ENCODE assay signal across 1 cellular context in the genomic region with DNA sequence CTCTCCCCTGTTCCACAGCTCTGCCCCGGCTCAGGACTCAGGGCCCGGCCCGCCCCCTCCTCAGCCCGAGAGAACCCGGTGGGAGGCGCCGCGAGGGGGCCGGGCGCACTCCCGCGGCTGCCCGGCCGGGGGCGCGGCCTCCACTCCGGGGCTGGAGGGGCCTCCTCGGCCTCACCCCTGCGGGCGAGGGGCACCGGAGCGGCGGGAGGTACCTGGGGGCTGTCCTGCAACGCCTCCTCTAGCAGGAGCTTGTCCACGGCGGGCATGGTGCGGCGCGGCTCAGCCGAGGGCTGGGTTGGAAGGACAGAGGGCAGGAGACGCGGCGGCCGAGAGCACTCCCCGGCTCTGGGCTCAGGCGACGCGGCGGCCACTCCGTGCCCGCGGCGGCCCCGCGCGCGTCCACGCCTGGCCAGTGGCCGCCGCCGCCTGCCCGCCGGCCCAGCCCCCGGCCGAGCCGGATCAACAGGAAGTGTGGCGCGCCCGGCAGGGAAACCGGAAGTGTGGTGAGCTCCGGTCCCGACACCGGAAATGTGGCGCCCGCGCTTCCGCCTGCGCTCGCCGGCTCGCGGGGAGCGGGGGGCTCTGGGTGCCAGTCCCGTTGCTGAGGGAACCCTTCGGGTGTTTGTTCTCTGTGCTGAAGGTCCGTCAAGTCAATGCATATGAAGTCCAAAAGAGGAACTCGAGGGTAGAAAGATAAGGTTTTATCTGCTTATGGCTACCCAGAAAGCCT.
A peak's percentile ranks its signal among the peaks of the same experiment; 100 is the strongest.
TF ChIP-seq lines count a peak whose summit lies in the region.

A gene with protein sequence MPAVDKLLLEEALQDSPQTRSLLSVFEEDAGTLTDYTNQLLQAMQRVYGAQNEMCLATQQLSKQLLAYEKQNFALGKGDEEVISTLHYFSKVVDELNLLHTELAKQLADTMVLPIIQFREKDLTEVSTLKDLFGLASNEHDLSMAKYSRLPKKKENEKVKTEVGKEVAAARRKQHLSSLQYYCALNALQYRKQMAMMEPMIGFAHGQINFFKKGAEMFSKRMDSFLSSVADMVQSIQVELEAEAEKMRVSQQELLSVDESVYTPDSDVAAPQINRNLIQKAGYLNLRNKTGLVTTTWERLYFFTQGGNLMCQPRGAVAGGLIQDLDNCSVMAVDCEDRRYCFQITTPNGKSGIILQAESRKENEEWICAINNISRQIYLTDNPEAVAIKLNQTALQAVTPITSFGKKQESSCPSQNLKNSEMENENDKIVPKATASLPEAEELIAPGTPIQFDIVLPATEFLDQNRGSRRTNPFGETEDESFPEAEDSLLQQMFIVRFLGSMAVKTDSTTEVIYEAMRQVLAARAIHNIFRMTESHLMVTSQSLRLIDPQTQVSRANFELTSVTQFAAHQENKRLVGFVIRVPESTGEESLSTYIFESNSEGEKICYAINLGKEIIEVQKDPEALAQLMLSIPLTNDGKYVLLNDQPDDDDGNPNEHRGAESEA (minus strand): TSS at position 428 of the 730 bp plus-strand sequence. CDS start 162 bp downstream, at position 266.

TF ChIP-seq in WTC11, 78 proteins besides CTCF, POLR2A, EP300 and RAD21 (continued from another document):
- TF ChIP-seq, protein P1, sequence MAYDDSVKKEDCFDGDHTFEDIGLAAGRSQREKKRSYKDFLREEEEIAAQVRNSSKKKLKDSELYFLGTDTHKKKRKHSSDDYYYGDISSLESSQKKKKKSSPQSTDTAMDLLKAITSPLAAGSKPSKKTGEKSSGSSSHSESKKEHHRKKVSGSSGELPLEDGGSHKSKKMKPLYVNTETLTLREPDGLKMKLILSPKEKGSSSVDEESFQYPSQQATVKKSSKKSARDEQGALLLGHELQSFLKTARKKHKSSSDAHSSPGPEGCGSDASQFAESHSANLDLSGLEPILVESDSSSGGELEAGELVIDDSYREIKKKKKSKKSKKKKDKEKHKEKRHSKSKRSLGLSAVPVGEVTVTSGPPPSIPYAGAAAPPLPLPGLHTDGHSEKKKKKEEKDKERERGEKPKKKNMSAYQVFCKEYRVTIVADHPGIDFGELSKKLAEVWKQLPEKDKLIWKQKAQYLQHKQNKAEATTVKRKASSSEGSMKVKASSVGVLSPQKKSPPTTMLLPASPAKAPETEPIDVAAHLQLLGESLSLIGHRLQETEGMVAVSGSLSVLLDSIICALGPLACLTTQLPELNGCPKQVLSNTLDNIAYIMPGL (CRISPR knock-in tag; IDR thresholded peaks at IDR 0.05), result peak; percentile 62; the same call in 1 of the 2 replicates
- TF ChIP-seq, protein P2, sequence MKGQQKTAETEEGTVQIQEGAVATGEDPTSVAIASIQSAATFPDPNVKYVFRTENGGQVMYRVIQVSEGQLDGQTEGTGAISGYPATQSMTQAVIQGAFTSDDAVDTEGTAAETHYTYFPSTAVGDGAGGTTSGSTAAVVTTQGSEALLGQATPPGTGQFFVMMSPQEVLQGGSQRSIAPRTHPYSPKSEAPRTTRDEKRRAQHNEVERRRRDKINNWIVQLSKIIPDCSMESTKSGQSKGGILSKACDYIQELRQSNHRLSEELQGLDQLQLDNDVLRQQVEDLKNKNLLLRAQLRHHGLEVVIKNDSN (CRISPR knock-in tag; IDR thresholded peaks at IDR 0.05), result no peak
- TF ChIP-seq ZNF423 (CRISPR knock-in tag; IDR thresholded peaks at IDR 0.05), result 0 out of 2 replicates have a peak, but pooled peaks have one; percentile 43
- TF ChIP-seq, protein P3, sequence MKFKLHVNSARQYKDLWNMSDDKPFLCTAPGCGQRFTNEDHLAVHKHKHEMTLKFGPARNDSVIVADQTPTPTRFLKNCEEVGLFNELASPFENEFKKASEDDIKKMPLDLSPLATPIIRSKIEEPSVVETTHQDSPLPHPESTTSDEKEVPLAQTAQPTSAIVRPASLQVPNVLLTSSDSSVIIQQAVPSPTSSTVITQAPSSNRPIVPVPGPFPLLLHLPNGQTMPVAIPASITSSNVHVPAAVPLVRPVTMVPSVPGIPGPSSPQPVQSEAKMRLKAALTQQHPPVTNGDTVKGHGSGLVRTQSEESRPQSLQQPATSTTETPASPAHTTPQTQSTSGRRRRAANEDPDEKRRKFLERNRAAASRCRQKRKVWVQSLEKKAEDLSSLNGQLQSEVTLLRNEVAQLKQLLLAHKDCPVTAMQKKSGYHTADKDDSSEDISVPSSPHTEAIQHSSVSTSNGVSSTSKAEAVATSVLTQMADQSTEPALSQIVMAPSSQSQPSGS (CRISPR knock-in tag; IDR thresholded peaks at IDR 0.05; ENCODE audit: borderline replicate concordance, low read depth), result no peak
- TF ChIP-seq SP1 (CRISPR knock-in tag; conservative IDR thresholded peaks at IDR 0.05), result 0 out of 2 replicates have a peak, but pooled peaks have one; percentile 45
- peak; percentile 85; the same call in 1 of the 2 replicates for TF ChIP-seq KAT7 (CRISPR knock-in tag; IDR thresholded peaks at IDR 0.05; ENCODE audit: borderline replicate concordance)
- no peak for TF ChIP-seq GABPB1 (CRISPR knock-in tag; IDR thresholded peaks at IDR 0.05)
- TF ChIP-seq NFYB (CRISPR knock-in tag; conservative IDR thresholded peaks at IDR 0.05; ENCODE audit: low read depth), result no peak
- TF ChIP-seq RELA (CRISPR knock-in tag; IDR thresholded peaks at IDR 0.05; ENCODE audit: borderline replicate concordance), result 0 out of 2 replicates have a peak, but pooled peaks have one; percentile 46
- no peak for TF ChIP-seq TCF7 (CRISPR knock-in tag; IDR thresholded peaks at IDR 0.05; ENCODE audit: low read depth)
- TF ChIP-seq, protein P4, sequence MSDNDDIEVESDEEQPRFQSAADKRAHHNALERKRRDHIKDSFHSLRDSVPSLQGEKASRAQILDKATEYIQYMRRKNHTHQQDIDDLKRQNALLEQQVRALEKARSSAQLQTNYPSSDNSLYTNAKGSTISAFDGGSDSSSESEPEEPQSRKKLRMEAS (CRISPR knock-in tag; IDR thresholded peaks at IDR 0.05), result 0 out of 2 replicates have a peak, but pooled peaks have one; percentile 49
- peak; percentile 56; the same call in 1 of the 2 replicates for TF ChIP-seq ETV6 (CRISPR knock-in tag; IDR thresholded peaks at IDR 0.05)
- TF ChIP-seq JUN (CRISPR knock-in tag; IDR thresholded peaks at IDR 0.05), result peak; percentile 31; the same call in 1 of the 2 replicates
- peak; percentile 40; the same call in 1 of the 2 replicates for TF ChIP-seq CREM (CRISPR knock-in tag; IDR thresholded peaks at IDR 0.05)
- peak; percentile 35; the same call in 1 of the 2 replicates for TF ChIP-seq ZNF219 (CRISPR knock-in tag; IDR thresholded peaks at IDR 0.05; ENCODE audit: borderline replicate concordance)
